Comparison of ENCODE assay signal across 13 cellular contexts in genomic region chr7:30069096-30069867, GRCh38. TPM values are rescaled to one million over a fixed set of nuclear protein-coding genes. Genes with fewer than 3 reads are reported as not detected.
A peak's percentile ranks its signal among the peaks of the same experiment; 100 is the strongest.
DNase-seq lines count a peak whose midpoint lies in the region; ATAC-seq and TF ChIP-seq lines count a peak whose summit lies in the region.
"Had no signal": no experiment of that assay in that cellular context is flagged by ENCODE, and none has a peak within 500 bp of the region (broad histone marks: within the 10 kb centered on the region; RNA-seq: fewer than 3 reads in every experiment).

No MANE protein-coding gene starts in this region.

- H3K4ac ChIP-seq in IMR-90 (ENCODE audit: low read depth, low read length) = no peak overlapping the region

- H3K9me1 ChIP-seq in IMR-90 (ENCODE audit: insufficient read depth, low read length) = peaks cover 2% of the 10 kb centered on the region

- POLR2A ChIA-PET in IMR-90 (lab: Charles Lee; ENCODE audit: unreplicated experiment) = no interaction called here

- no peak overlapping the region for H2AK9ac ChIP-seq in IMR-90 (replicated peaks; ENCODE audit: low read depth, low read length, poor library complexity)

- intact Hi-C loops in IMR-90 (cut with micrococcal nuclease) (no loop called here), vagina (cut with DNase I) (no loop called here)

- peak overlapping the region; percentile 37; the same call in 1 of the 2 replicates for H3K4me2 ChIP-seq in IMR-90 (ENCODE audit: low read depth, low read length)

- ATAC-seq in IMR-90 (ENCODE audit: low read depth) (no peak), HG03521 (IDR thresholded peaks at IDR 0.05; ENCODE audit: unreplicated experiment) (no peak)
- ATAC-seq: HCT116 had no signal

- H3K56ac ChIP-seq in IMR-90 (ENCODE audit: extremely low read depth, insufficient read depth, low read length) = no peak overlapping the region

- peak overlapping the region; percentile 56 for H3K27ac Mint-ChIP-seq in chondrocyte (ENCODE audit: unreplicated experiment)
- H3K27ac Mint-ChIP-seq: B cell had no signal

- H3K9me3 Mint-ChIP-seq in chondrocyte (ENCODE audit: low read depth) = no peaks in the 10 kb centered on the region
- H3K9me3 Mint-ChIP-seq: CD4-positive, alpha-beta memory T cell had no signal

- no peak overlapping the region for H2BK15ac ChIP-seq in IMR-90 (ENCODE audit: low read depth, low read length)

- H3K36me3 ChIP-seq in IMR-90 (ENCODE audit: control insufficient read depth, insufficient read depth, low read length) (peaks cover 9% of the 10 kb centered on the region), vagina (no peaks in the 10 kb centered on the region)

- peaks cover 0 to 3% of the 10 kb centered on the region in 2 experiments; a peak in 3 of 4 replicates for H3K79me1 ChIP-seq in IMR-90 (ENCODE audit: low read depth in 1 of 2, low read length in 2 of 2)

- peaks cover 27% of the 10 kb centered on the region for H3K4me1 Mint-ChIP-seq in chondrocyte (ENCODE audit: low read depth)
- H3K4me1 Mint-ChIP-seq: B cell had no signal

- H3K4me3 Mint-ChIP-seq in chondrocyte (ENCODE audit: unreplicated experiment) = no peak overlapping the region
- H3K4me3 Mint-ChIP-seq: B cell; CD4-positive, alpha-beta memory T cell had no signal

- peaks cover 7% of the 10 kb centered on the region for H3K36me3 Mint-ChIP-seq in chondrocyte (ENCODE audit: low read depth)

- H2AFZ ChIP-seq in IMR-90 (replicated peaks; ENCODE audit: low read length, poor library complexity) = no peak overlapping the region

- no peak overlapping the region for H2AK5ac ChIP-seq in IMR-90 (ENCODE audit: low read depth, low read length)

- WGBS in IMR-90 (ENCODE audit: extremely low coverage in 2 of 2, insufficient read length in 1 of 2), 2 experiments = 100% methylated on average over 3 of the region's 5 CpGs; no CpG with 5 or more reads in 1 of the 2 experiments

- dilution Hi-C loops in IMR-90 (cut with HindIII; ENCODE audit: low sequenced_read_pairs, unreplicated experiment) = no loop called here

- H3K4me3 ChIP-seq in IMR-90 (ENCODE audit: insufficient read depth, low read depth, low read length) (no peak overlapping the region), vagina (no peak overlapping the region)

- CTCF ChIA-PET in IMR-90 (lab: Yijun Ruan, JAX) = no interaction called here

- no peak overlapping the region for H3K23ac ChIP-seq in IMR-90 (ENCODE audit: low read depth, low read length)

- H3K27ac ChIP-seq in IMR-90 (ENCODE audit: insufficient read depth, low read length) = no peak overlapping the region
- H3K27ac ChIP-seq in vagina = peak overlapping the region; percentile 49

- H4K5ac ChIP-seq in IMR-90 (ENCODE audit: low read depth, low read length) = no peak overlapping the region

- in situ Hi-C loops in IMR-90 (cut with MboI; ENCODE audit: low sequenced_read_pairs) = loop anchor here (25.0 kb wide), 1 partner anchor 332 kb away; no protein-coding TSS in a partner anchor

- H3K9ac ChIP-seq in IMR-90 (ENCODE audit: low read depth, low read length) = no peak overlapping the region

- no peaks in the 10 kb centered on the region for H3K27me3 Mint-ChIP-seq in chondrocyte (ENCODE audit: low read depth)
- H3K27me3 Mint-ChIP-seq: B cell; CD4-positive, alpha-beta memory T cell had no signal

- H3K4me1 ChIP-seq in IMR-90 (ENCODE audit: control insufficient read depth, insufficient read depth, low read length) (peaks cover 5% of the 10 kb centered on the region), vagina (no peaks in the 10 kb centered on the region)

- no peak overlapping the region for H4K8ac ChIP-seq in IMR-90 (ENCODE audit: low read depth in 2 of 2, low read length in 2 of 2)

- no peak overlapping the region for H3K18ac ChIP-seq in IMR-90 (ENCODE audit: low read depth, low read length)

- H2BK5ac ChIP-seq in IMR-90 (ENCODE audit: low read depth, low read length, poor library complexity, severe bottlenecking) = no peak overlapping the region

- no peak for TF ChIP-seq RAD21 in IMR-90 (IDR thresholded peaks at IDR 0.05; ENCODE audit: low read length)

- H3K27me3 ChIP-seq in IMR-90 (ENCODE audit: control insufficient read depth, insufficient read depth, low read length) = no peaks in the 10 kb centered on the region
- no peaks in the 10 kb centered on the region for H3K27me3 ChIP-seq in vagina

- peak; percentile 9 for DNase-seq in IMR-90
- no peak for DNase-seq in chondrocyte (ENCODE audit: low spot score)
- peak; percentile 64 for DNase-seq in iris pigment epithelial cell (ENCODE audit: low read depth)
- DNase-seq in vagina (ENCODE audit: extremely low spot score in 2 of 2) = no peak
- no peak for DNase-seq in NCI-H1417 (lab: John Stamatoyannopoulos, UW)
- DNase-seq in stimulated activated CD4-positive, alpha-beta T cell treated with anti-CD3 and anti-CD28 coated beads, Interleukin-15, amount 100 ng/mL, for 24 hours = no peak
- DNase-seq: C1 segment of cervical spinal cord; CD4-positive, alpha-beta memory T cell; DMS79 treated with DMSO at 0.1 percent for 48 hours; GF-D8 had no signal

- H3K14ac ChIP-seq in IMR-90 (replicated peaks; ENCODE audit: low read depth, low read length) = no peak overlapping the region

- H4K20me1 ChIP-seq in IMR-90 (ENCODE audit: insufficient read depth, low read length) = no peaks in the 10 kb centered on the region; the same call in 1 of the 2 replicates

- H2BK120ac ChIP-seq in IMR-90 (ENCODE audit: low read depth, low read length) = no peak overlapping the region

- TF ChIP-seq POLR2A in IMR-90 (IDR thresholded peaks at IDR 0.05; ENCODE audit: low read depth, low read length) = no peak
- TF ChIP-seq POLR2A in vagina (IDR thresholded peaks at IDR 0.05) = no peak

- H3K9me3 ChIP-seq in IMR-90 (ENCODE audit: control insufficient read depth, insufficient read depth, low read length) = no peaks in the 10 kb centered on the region
- H3K9me3 ChIP-seq in vagina = no peaks in the 10 kb centered on the region

- no peak overlapping the region for H4K91ac ChIP-seq in IMR-90 (ENCODE audit: insufficient read depth, low read depth, low read length)

- no peak overlapping the region for H2BK20ac ChIP-seq in IMR-90 (ENCODE audit: low read depth, low read length)

- BruUV-seq in IMR-90 (replicated peaks; lab: Mats Ljungman, UMichigan) = no TSS peak

- no peak for TF ChIP-seq CTCF in IMR-90 (conservative IDR thresholded peaks at IDR 0.05; ENCODE audit: low read depth, low read length)
- no peak for TF ChIP-seq CTCF in chondrocyte (IDR thresholded peaks at IDR 0.05)
- TF ChIP-seq CTCF in vagina (IDR thresholded peaks at IDR 0.05) = no peak

TF ChIP-seq in IMR-90, 13 proteins besides CTCF, POLR2A, EP300 and RAD21:
- TF ChIP-seq RCOR1 (IDR thresholded peaks at IDR 0.05; ENCODE audit: insufficient replicate concordance, low read length) (no peak), CHD1 (IDR thresholded peaks at IDR 0.05; ENCODE audit: low read depth, low read length) (no peak), SMC3 (IDR thresholded peaks at IDR 0.05; ENCODE audit: low read depth, low read length) (no peak), BHLHE40 (IDR thresholded peaks at IDR 0.05; ENCODE audit: low read depth, low read length) (no peak), FOS (IDR thresholded peaks at IDR 0.05; ENCODE audit: low read depth, low read length) (no peak), CEBPB (IDR thresholded peaks at IDR 0.05; ENCODE audit: low read depth, low read length) (no peak), USF2 (IDR thresholded peaks at IDR 0.05; ENCODE audit: low read depth, low read length) (no peak), MXI1 (IDR thresholded peaks at IDR 0.05; ENCODE audit: borderline replicate concordance, low read depth, low read length) (no peak), MAFK (IDR thresholded peaks at IDR 0.05; ENCODE audit: low read depth, low read length) (no peak)

RNA-seq across cellular contexts. Expression of gene PLEKHA8, which starts 41.1 kb away (rescaled TPM):
- total RNA-seq in IMR-90 (2012; rRNA removed) = 9.7 and 13.6 TPM in 2 replicates
- polyA plus RNA-seq in IMR-90 (2012; rRNA removed) = 2.9 and 3.6 TPM in 2 replicates
- polyA plus RNA-seq in IMR-90 (2012; cell fraction: cytosol; rRNA removed) = 0.76 and 0.88 TPM in 2 replicates
- 1.0 and 5.6 TPM in 2 replicates for polyA plus RNA-seq in IMR-90 (2012; cell fraction: nucleus; rRNA removed; ENCODE audit: low replicate concordance)
- total RNA-seq in chondrocyte = 17.7 to 20.3 TPM (median 17.7 TPM) in 3 replicates
- 12.3 TPM for total RNA-seq in vagina

RNA-seq across cellular contexts. Expression of gene FKBP14, which starts 42.8 kb away (rescaled TPM):
- 27.1 and 45.0 TPM in 2 replicates for total RNA-seq in IMR-90 (2012; rRNA removed)
- 21.8 and 26.3 TPM in 2 replicates for polyA plus RNA-seq in IMR-90 (2012; rRNA removed)
- 5.9 and 7.5 TPM in 2 replicates for polyA plus RNA-seq in IMR-90 (2012; cell fraction: cytosol; rRNA removed)
- polyA plus RNA-seq in IMR-90 (2012; cell fraction: nucleus; rRNA removed; ENCODE audit: low replicate concordance) = 1.6 and 9.7 TPM in 2 replicates
- 72.1 to 103 TPM (median 74.7 TPM) in 3 replicates for total RNA-seq in chondrocyte
- total RNA-seq in vagina = 4.4 TPM

Comparison
In these comparisons a context has a peak if more than half of its experiments do, and no peak if none do; other contexts are left out.
1. DNase-seq: peak in IMR-90 (single experiment) and iris pigment epithelial cell (single experiment); none in chondrocyte (single experiment), vagina (0 of 2), NCI-H1417 (0 of 3) and stimulated activated CD4-positive, alpha-beta T cell treated with anti-CD3 and anti-CD28 coated beads, Interleukin-15, amount 100 ng/mL, for 24 hours (single experiment).